ENCODE assay signal across 17 cellular contexts in genomic region chr15:93770788-93771187, GRCh38.
"Had no signal": no experiment of that assay in that cellular context is flagged by ENCODE, and none has a peak within 500 bp of the region (broad histone marks: within the 10 kb centered on the region; RNA-seq: fewer than 3 reads in every experiment).

No MANE protein-coding gene starts in this region.

- H3K27ac ChIP-seq: RWPE1 had no signal

- H3K27ac Mint-ChIP-seq: IgD-negative memory B cell had no signal

- DNase-seq: KBM-7; MG63; NCI-H1092; NCI-H1436; NCI-H187; NCI-H2029; NCI-H345; NCI-H446 treated with DMSO at 0.1 percent for 48 hours; NCI-H510A treated with DMSO at 0.1 percent for 48 hours; NK-92 treated with Interleukin-12 subunit alpha and Interleukin-12 subunit beta, amount 100 ng/mL, for 24 hours; PC-3; SHP77; SK-N-SH; T-helper 1 cell had no signal

- H3K4me3 Mint-ChIP-seq: IgD-negative memory B cell had no signal

- H3K4me2 ChIP-seq: SK-N-SH had no signal

- H3K27me3 Mint-ChIP-seq: IgD-negative memory B cell had no signal

- H3K9ac ChIP-seq: SK-N-SH had no signal

- H3K9me2 ChIP-seq: SK-N-SH had no signal

- H3K27me3 ChIP-seq: MG63 had no signal

- H3K4me3 ChIP-seq: MG63 had no signal

- H3K36me3 Mint-ChIP-seq: IgD-negative memory B cell had no signal

- H3K36me3 ChIP-seq: MG63 had no signal

- H3K9me3 ChIP-seq: MG63, SK-N-SH had no signal

- ATAC-seq: Panc1, PC-3 had no signal
